9 cellular contexts compared by ENCODE assay signal in genomic region chr3:87792193-87792531, GRCh38. TPM values are rescaled to one million over a fixed set of nuclear protein-coding genes. Genes with fewer than 3 reads are reported as not detected.
DNase-seq lines count a peak whose midpoint lies in the region; ATAC-seq and TF ChIP-seq lines count a peak whose summit lies in the region.
"Had no signal": no experiment of that assay in that cellular context is flagged by ENCODE, and none has a peak within 500 bp of the region (broad histone marks: within the 10 kb centered on the region; RNA-seq: fewer than 3 reads in every experiment).

No MANE protein-coding gene starts in this region.

- H3K27ac Mint-ChIP-seq in activated naive CD8-positive, alpha-beta T cell treated with anti-CD3 and anti-CD28 coated beads, Interleukin-2, amount 50 U/mL, for 24 hours = no peak overlapping the region
- H3K27ac Mint-ChIP-seq in immature natural killer cell = no peak overlapping the region

- H4K20me1 ChIP-seq in smooth muscle cell (ENCODE audit: low read depth) = no peaks in the 10 kb centered on the region

- DNase-seq in activated naive CD8-positive, alpha-beta T cell treated with anti-CD3 and anti-CD28 coated beads, Interleukin-2, amount 50 U/mL, for 24 hours = no peak
- DNase-seq in immature natural killer cell (no peak), smooth muscle cell (lab: John Stamatoyannopoulos, UW; ENCODE audit: unreplicated experiment) (no peak), nucleus accumbens (lab: John Stamatoyannopoulos, UW) (no peak), anterior cingulate cortex (lab: John Stamatoyannopoulos, UW) (no peak)
- DNase-seq: activated effector memory CD4-positive, alpha-beta T cell treated with anti-CD3 and anti-CD28 coated beads, Interleukin-2, amount 50 U/mL, for 16 hours had no signal

- H3K79me2 ChIP-seq in smooth muscle cell (ENCODE audit: low read depth) = no peaks in the 10 kb centered on the region

- CTCF ChIA-PET in HEK293 (lab: Yijun Ruan, JAX) = no interaction called here

- H3F3A ChIP-seq in smooth muscle cell (ENCODE audit: low read depth) = no peaks in the 10 kb centered on the region

- no peaks in the 10 kb centered on the region for H3K9me3 Mint-ChIP-seq in activated naive CD8-positive, alpha-beta T cell treated with anti-CD3 and anti-CD28 coated beads, Interleukin-2, amount 50 U/mL, for 24 hours
- H3K9me3 Mint-ChIP-seq in immature natural killer cell = peaks cover 0 to 5% (median 2%) of the 10 kb centered on the region in 6 donors

- TF ChIP-seq CTCF in HEK293 (tag by site-specific recombination; IDR thresholded peaks at IDR 0.05) = no peak
- TF ChIP-seq CTCF in smooth muscle cell (IDR thresholded peaks at IDR 0.05; ENCODE audit: borderline replicate concordance, insufficient read depth, poor library complexity, severe bottlenecking) = no peak

- no peak overlapping the region for H3K9ac ChIP-seq in smooth muscle cell (ENCODE audit: low read depth)

- peak overlapping the region; percentile 94 for H3K4me2 ChIP-seq in smooth muscle cell

- ATAC-seq in activated naive CD8-positive, alpha-beta T cell treated with anti-CD3 and anti-CD28 coated beads, Interleukin-2, amount 50 U/mL, for 24 hours = no peak
- ATAC-seq in GM21447 (IDR thresholded peaks at IDR 0.05; ENCODE audit: unreplicated experiment) = no peak
- ATAC-seq: HCT116 had no signal

- peak overlapping the region; percentile 66 for H3K4me3 ChIP-seq in HEK293 (ENCODE audit: low read depth, low read length)
- H3K4me3 ChIP-seq in smooth muscle cell = peak overlapping the region; percentile 51

- H3K36me3 ChIP-seq in HEK293 (ENCODE audit: control insufficient read depth in 2 of 2, insufficient read depth in 1 of 2, low read length in 2 of 2) (no peaks in the 10 kb centered on the region), smooth muscle cell (ENCODE audit: low read depth) (no peaks in the 10 kb centered on the region)

- H3K27me3 ChIP-seq in smooth muscle cell (ENCODE audit: low read depth) = peaks cover 51% of the 10 kb centered on the region

- H3K4me3 Mint-ChIP-seq in activated naive CD8-positive, alpha-beta T cell treated with anti-CD3 and anti-CD28 coated beads, Interleukin-2, amount 50 U/mL, for 24 hours = peak overlapping the region; percentile 78
- peak overlapping the region; percentile 67 to 84 (median 77) for H3K4me3 Mint-ChIP-seq in immature natural killer cell

- H3K4me1 Mint-ChIP-seq in activated naive CD8-positive, alpha-beta T cell treated with anti-CD3 and anti-CD28 coated beads, Interleukin-2, amount 50 U/mL, for 24 hours = peaks cover 41% of the 10 kb centered on the region
- peaks cover 16 to 43% of the 10 kb centered on the region in 2 donors for H3K4me1 Mint-ChIP-seq in immature natural killer cell

- no peaks in the 10 kb centered on the region for H3K4me1 ChIP-seq in HEK293 (ENCODE audit: control insufficient read depth, insufficient read depth, low read length)
- no peaks in the 10 kb centered on the region for H3K4me1 ChIP-seq in smooth muscle cell (ENCODE audit: low read depth)

- H3K9me3 ChIP-seq in HEK293 (ENCODE audit: control insufficient read depth, insufficient read depth, low read depth, low read length) = no peaks in the 10 kb centered on the region
- H3K9me3 ChIP-seq in smooth muscle cell (replicated peaks; ENCODE audit: low read depth) = no peaks in the 10 kb centered on the region

- no peak overlapping the region for H3K27ac ChIP-seq in HEK293 (ENCODE audit: extremely low read depth, low read depth, low read length)
- no peak overlapping the region for H3K27ac ChIP-seq in smooth muscle cell (ENCODE audit: low read depth)

- peaks cover 64% of the 10 kb centered on the region for H3K27me3 Mint-ChIP-seq in activated naive CD8-positive, alpha-beta T cell treated with anti-CD3 and anti-CD28 coated beads, Interleukin-2, amount 50 U/mL, for 24 hours
- H3K27me3 Mint-ChIP-seq in immature natural killer cell (ENCODE audit: low read depth in 3 of 3) = peaks cover 15 to 29% (median 15%) of the 10 kb centered on the region in 3 donors

- 29% methylated on average over 10 of the region's 10 CpGs for WGBS in smooth muscle cell (ENCODE audit: low lambda C conversion rate)

- POLR2A ChIA-PET in HEK293 (lab: Yijun Ruan, JAX) = no interaction called here

- no peaks in the 10 kb centered on the region for H3K36me3 Mint-ChIP-seq in activated naive CD8-positive, alpha-beta T cell treated with anti-CD3 and anti-CD28 coated beads, Interleukin-2, amount 50 U/mL, for 24 hours (ENCODE audit: low read depth)
- no peaks in the 10 kb centered on the region for H3K36me3 Mint-ChIP-seq in immature natural killer cell

- peak overlapping the region; percentile 73 for H2AFZ ChIP-seq in smooth muscle cell (ENCODE audit: low read depth)

TF ChIP-seq in HEK293, 187 proteins besides CTCF, POLR2A, EP300 and RAD21:
- TF ChIP-seq WT1 (tag by site-specific recombination; IDR thresholded peaks at IDR 0.05) (no peak), ZNF302 (tag by site-specific recombination; IDR thresholded peaks at IDR 0.05; ENCODE audit: low read depth) (no peak), GLIS1 (tag by site-specific recombination; IDR thresholded peaks at IDR 0.05) (no peak), ZFHX2 (tag by site-specific recombination; conservative IDR thresholded peaks at IDR 0.05) (no peak), PBX3 (CRISPR knock-in tag; IDR thresholded peaks at IDR 0.05) (no peak), PRDM10 (tag by site-specific recombination; IDR thresholded peaks at IDR 0.05) (no peak), ZNF843 (tag by site-specific recombination; IDR thresholded peaks at IDR 0.05) (no peak), ZNF768 (tag by site-specific recombination; IDR thresholded peaks at IDR 0.05) (no peak), GLI2 (tag by site-specific recombination; IDR thresholded peaks at IDR 0.05; ENCODE audit: borderline replicate concordance, low read depth) (no peak), MZF1 (tag by site-specific recombination; IDR thresholded peaks at IDR 0.05; ENCODE audit: borderline replicate concordance) (no peak), ZNF10 (tag by site-specific recombination; IDR thresholded peaks at IDR 0.05) (no peak), ZFP69B (tag by site-specific recombination; IDR thresholded peaks at IDR 0.05) (no peak), ZNF404 (tag by site-specific recombination; IDR thresholded peaks at IDR 0.05) (no peak)

RNA-seq across cellular contexts. Expression of gene HTR1F, which starts 0.3 kb away (rescaled TPM):
- polyA plus RNA-seq in immature natural killer cell (under 1 TPM in 1 of 3 donors, not detected in 2; 0.19 TPM), smooth muscle cell (not detected in 2 replicates)
- 0.45 TPM in 1 of 2 replicates, not detected in the other for total RNA-seq in smooth muscle cell
